ENCODE assay signal across 22 cellular contexts in genomic region chr21:15722591-15723324, GRCh38. TPM values are rescaled to one million over a fixed set of nuclear protein-coding genes. Genes with fewer than 3 reads are reported as not detected.
DNase-seq lines count a peak whose midpoint lies in the region; ATAC-seq and TF ChIP-seq lines count a peak whose summit lies in the region.
"Had no signal": no experiment of that assay in that cellular context is flagged by ENCODE, and none has a peak within 500 bp of the region (broad histone marks: within the 10 kb centered on the region; RNA-seq: fewer than 3 reads in every experiment).

No MANE protein-coding gene starts in this region.

- peak overlapping the region; percentile 82; the same call in 1 of the 2 replicates for H3K27ac Mint-ChIP-seq in WTC11
- H3K27ac Mint-ChIP-seq in activated CD4-positive, alpha-beta T cell treated with anti-CD3 and anti-CD28 coated beads, Interleukin-2, amount 10 ng/mL, durations not matched to agents 7 days and 5 days, result no peak overlapping the region
- H3K27ac Mint-ChIP-seq: activated naive CD8-positive, alpha-beta T cell; activated T-cell treated with anti-CD3 and anti-CD28 coated beads, Interleukin-2, amount 50 U/mL, for 72 hours; HFFc6 had no signal

- CTCF ChIA-PET in WTC11 (lab: Charles Lee), result no interaction called here
- CTCF ChIA-PET in activated CD4-positive, alpha-beta T cell treated with anti-CD3 and anti-CD28 coated beads, Interleukin-2, amount 10 ng/mL, durations not matched to agents 7 days and 5 days (lab: Charles Lee), result no interaction called here

- POLR2A ChIA-PET in WTC11 (lab: Charles Lee), result interaction anchor here (1.1 kb wide), 1 partner anchor 30 kb away, joined by 3 read pairs; no protein-coding TSS in a partner anchor
- POLR2A ChIA-PET in activated CD4-positive, alpha-beta T cell treated with anti-CD3 and anti-CD28 coated beads, Interleukin-2, amount 10 ng/mL, durations not matched to agents 7 days and 5 days (lab: Charles Lee), result no interaction called here

- H3K27me3 Mint-ChIP-seq in WTC11 (ENCODE audit: low read depth), result no peaks in the 10 kb centered on the region
- peaks cover 6% of the 10 kb centered on the region for H3K27me3 Mint-ChIP-seq in activated CD4-positive, alpha-beta T cell treated with anti-CD3 and anti-CD28 coated beads, Interleukin-2, amount 10 ng/mL, durations not matched to agents 7 days and 5 days
- H3K27me3 Mint-ChIP-seq: activated naive CD8-positive, alpha-beta T cell had no signal

- peaks cover 5% of the 10 kb centered on the region; the same call in 1 of the 2 replicates for H3K36me3 Mint-ChIP-seq in WTC11
- H3K36me3 Mint-ChIP-seq in activated CD4-positive, alpha-beta T cell treated with anti-CD3 and anti-CD28 coated beads, Interleukin-2, amount 10 ng/mL, durations not matched to agents 7 days and 5 days (ENCODE audit: low read depth), result no peaks in the 10 kb centered on the region

- ATAC-seq in WTC11, result peak; percentile 94
- peak; percentile 79 for ATAC-seq in left colon
- ATAC-seq: activated T-cell treated with anti-CD3 and anti-CD28 coated beads, Interleukin-2, amount 50 U/mL, for 72 hours; left ventricle myocardium superior; stimulated activated naive CD8-positive, alpha-beta T cell treated with anti-CD3 and anti-CD28 coated beads, Interleukin-15, Interleukin-2, amounts not matched to agents 100 U/mL and 50 U/mL, for 24 hours had no signal

- no peak for TF ChIP-seq CTCF in WTC11 (IDR thresholded peaks at IDR 0.05)

- DNase-seq in SIG-M5 treated with dmso at 0.1 percent for 504 hours (lab: John Stamatoyannopoulos, UW; ENCODE audit: unreplicated experiment), result peak; percentile 33
- DNase-seq in SIG-M5 (lab: John Stamatoyannopoulos, UW), result no peak
- DNase-seq in WTC11 (ENCODE audit: low spot score), result no peak
- no peak for DNase-seq in left colon
- DNase-seq in T-helper 2 cell, result no peak
- no peak for DNase-seq in activated CD4-positive, alpha-beta T cell treated with anti-CD3 and anti-CD28 coated beads, Interleukin-2, amount 10 ng/mL, durations not matched to agents 7 days and 5 days
- no peak for DNase-seq in OCI-M2 (lab: John Stamatoyannopoulos, UW; ENCODE audit: unreplicated experiment)
- no peak for DNase-seq in kidney glomerular epithelial cell (lab: John Stamatoyannopoulos, UW)
- DNase-seq: activated CD4-positive, alpha-beta T cell treated with anti-CD3 and anti-CD28 coated beads for 1 hour; activated CD8-positive, alpha-beta memory T cell treated with anti-CD3 and anti-CD28 coated beads for 24 hours; activated T-cell treated with anti-CD3 and anti-CD28 coated beads, Interleukin-2, amount 50 U/mL, for 72 hours; COR-L47; effector memory CD4-positive, alpha-beta T cell; HFFc6; IMR-90; left ventricle myocardium superior; MM.1S; small intestine; stimulated activated naive CD8-positive, alpha-beta T cell treated with anti-CD3 and anti-CD28 coated beads, Interleukin-15, Interleukin-2, amounts not matched to agents 100 U/mL and 50 U/mL, for 24 hours; upper lobe of left lung had no signal

- intact Hi-C loops in left colon (cut with DNase I, micrococcal nuclease), result no loop called here

- H3K4me3 Mint-ChIP-seq in WTC11, result peak overlapping the region; percentile 19; the same call in 1 of the 2 replicates
- no peak overlapping the region for H3K4me3 Mint-ChIP-seq in activated CD4-positive, alpha-beta T cell treated with anti-CD3 and anti-CD28 coated beads, Interleukin-2, amount 10 ng/mL, durations not matched to agents 7 days and 5 days
- H3K4me3 Mint-ChIP-seq: activated naive CD8-positive, alpha-beta T cell; activated T-cell treated with anti-CD3 and anti-CD28 coated beads, Interleukin-2, amount 50 U/mL, for 72 hours; HFFc6; neural crest cell had no signal

- H3K9me3 Mint-ChIP-seq in WTC11, result peaks cover 14% of the 10 kb centered on the region
- H3K9me3 Mint-ChIP-seq in activated CD4-positive, alpha-beta T cell treated with anti-CD3 and anti-CD28 coated beads, Interleukin-2, amount 10 ng/mL, durations not matched to agents 7 days and 5 days, result peaks cover 2% of the 10 kb centered on the region
- H3K9me3 Mint-ChIP-seq: HFFc6, neural crest cell had no signal

- H3K4me1 Mint-ChIP-seq in WTC11, result peaks cover 22% of the 10 kb centered on the region
- no peaks in the 10 kb centered on the region for H3K4me1 Mint-ChIP-seq in activated CD4-positive, alpha-beta T cell treated with anti-CD3 and anti-CD28 coated beads, Interleukin-2, amount 10 ng/mL, durations not matched to agents 7 days and 5 days

TF ChIP-seq in WTC11, 78 proteins besides CTCF, POLR2A, EP300 and RAD21 (continues in another document):
- TF ChIP-seq NR2C2 (CRISPR knock-in tag; IDR thresholded peaks at IDR 0.05) (no peak), AFF4 (CRISPR knock-in tag; IDR thresholded peaks at IDR 0.05; ENCODE audit: borderline replicate concordance) (no peak), FOXP4 (CRISPR knock-in tag; IDR thresholded peaks at IDR 0.05) (no peak), ZBTB21 (CRISPR knock-in tag; IDR thresholded peaks at IDR 0.05; ENCODE audit: borderline replicate concordance) (no peak), OVOL2 (CRISPR knock-in tag; IDR thresholded peaks at IDR 0.05; ENCODE audit: borderline replicate concordance) (no peak), ZNF423 (CRISPR knock-in tag; IDR thresholded peaks at IDR 0.05) (no peak), SP1 (CRISPR knock-in tag; conservative IDR thresholded peaks at IDR 0.05) (no peak), NR3C1 (CRISPR knock-in tag; conservative IDR thresholded peaks at IDR 0.05; ENCODE audit: low read depth) (no peak), FOXK1 (CRISPR knock-in tag; IDR thresholded peaks at IDR 0.05) (no peak), E2F4 (CRISPR knock-in tag; IDR thresholded peaks at IDR 0.05; ENCODE audit: borderline replicate concordance, low read depth) (no peak), NFE2L1 (CRISPR knock-in tag; IDR thresholded peaks at IDR 0.05) (no peak), USF2 (CRISPR knock-in tag; IDR thresholded peaks at IDR 0.05) (no peak), ZNF416 (CRISPR knock-in tag; IDR thresholded peaks at IDR 0.05) (no peak), ATF1 (CRISPR knock-in tag; IDR thresholded peaks at IDR 0.05) (no peak), ELF4 (CRISPR knock-in tag; IDR thresholded peaks at IDR 0.05; ENCODE audit: low read depth) (no peak)

RNA-seq across cellular contexts. Expression of gene USP25, which starts 7.0 kb away (rescaled TPM):
- total RNA-seq in WTC11 (2021) (36.7 to 42.0 TPM (median 37.7 TPM) in 3 replicates), left colon (10 to 100 TPM; 33.8 to 38.9 TPM)
- 10 to 100 TPM; 50.3 to 56.0 TPM for total RNA-seq in activated CD4-positive, alpha-beta T cell treated with anti-CD3 and anti-CD28 coated beads, Interleukin-2, amount 10 ng/mL, durations not matched to agents 7 days and 5 days
